In genomic region chr6:157268835-157269234, GRCh38 we compare ENCODE assay signal across 14 cellular contexts. TPM values are rescaled to one million over a fixed set of nuclear protein-coding genes. Genes with fewer than 3 reads are reported as not detected.
DNase-seq lines count a peak whose midpoint lies in the region; ATAC-seq, FAIRE-seq and TF ChIP-seq lines count a peak whose summit lies in the region.
"Had no signal": no experiment of that assay in that cellular context is flagged by ENCODE, and none has a peak within 500 bp of the region (broad histone marks: within the 10 kb centered on the region; RNA-seq: fewer than 3 reads in every experiment).

No MANE protein-coding gene starts in this region.

- no peak for TF ChIP-seq CTCF in liver (IDR thresholded peaks at IDR 0.05; ENCODE audit: low read depth, low read length, missing input control)
- TF ChIP-seq CTCF in prostate gland (IDR thresholded peaks at IDR 0.05): no peak
- no peak for TF ChIP-seq CTCF in vagina (IDR thresholded peaks at IDR 0.05)

- no peak for FAIRE-seq in small intestine (lab: Jason Lieb, UNC)

- 78% methylated on average over 6 of the region's 6 CpGs for WGBS in liver
- WGBS in prostate gland: 62% methylated on average over 6 of the region's 6 CpGs
- WGBS in small intestine, 3 donors: 70 to 81% (median 80%) methylated on average over 6 of the region's 6 CpGs

- peak; percentile 46 for DNase-seq in activated effector memory CD4-positive, alpha-beta T cell treated with anti-CD3 and anti-CD28 coated beads, Interleukin-2, amount 50 U/mL, for 16 hours
- DNase-seq in activated effector memory CD4-positive, alpha-beta T cell treated with Interleukin-2 at 50 U/mL for 16 hours: no peak
- DNase-seq in prostate gland (ENCODE audit: low spot score) (no peak), vagina (ENCODE audit: extremely low spot score in 2 of 2) (no peak), small intestine (no peak), DMS 273 treated with DMSO at 0.1 percent for 48 hours (lab: John Stamatoyannopoulos, UW) (no peak)
- DNase-seq: activated gamma-delta T cell treated with Interleukin-2 at 50 U/mL for 16 hours; NCI-H1436 treated with DMSO at 0.1 percent for 48 hours; NCI-H510A; stimulated activated CD4-positive, alpha-beta T cell treated with anti-CD3 and anti-CD28 coated beads, Interleukin-15, amount 100 ng/mL, for 24 hours had no signal

- no peak for ATAC-seq in HG03045 (IDR thresholded peaks at IDR 0.05; ENCODE audit: unreplicated experiment)

- H3K36me3 ChIP-seq in liver (ENCODE audit: control insufficient read depth in 4 of 4, insufficient read depth in 3 of 4, low read depth in 1 of 4, low read length in 3 of 4) (no peaks in the 10 kb centered on the region), prostate gland (no peaks in the 10 kb centered on the region), vagina (no peaks in the 10 kb centered on the region), small intestine (ENCODE audit: control insufficient read depth in 2 of 2, insufficient read depth in 2 of 2, low read length in 2 of 2) (no peaks in the 10 kb centered on the region)

- H3K4me1 ChIP-seq in liver (ENCODE audit: control insufficient read depth in 4 of 4, insufficient read depth in 4 of 4, low read length in 3 of 4) (peaks cover 0 to 16% (median 0%) of the 10 kb centered on the region in 4 donors), prostate gland (replicated peaks) (peaks cover 10% of the 10 kb centered on the region), vagina (peaks cover 32% of the 10 kb centered on the region), small intestine (ENCODE audit: control insufficient read depth in 2 of 2, insufficient read depth in 1 of 2, low read depth in 1 of 2, low read length in 1 of 2) (no peaks in the 10 kb centered on the region)

- H3K4me3 ChIP-seq in liver (ENCODE audit: low read depth in 1 of 3, low read length in 3 of 3) (no peak overlapping the region), prostate gland (no peak overlapping the region), vagina (no peak overlapping the region), small intestine (ENCODE audit: low read depth in 1 of 2, low read length in 2 of 2) (no peak overlapping the region)

- TF ChIP-seq RAD21 in liver (IDR thresholded peaks at IDR 0.05): no peak

- H3K9me3 ChIP-seq in liver (ENCODE audit: control insufficient read depth in 4 of 4, low read length in 3 of 4) (no peaks in the 10 kb centered on the region), prostate gland (no peaks in the 10 kb centered on the region), vagina (no peaks in the 10 kb centered on the region), small intestine (ENCODE audit: control insufficient read depth, low read depth) (no peaks in the 10 kb centered on the region)

- no peaks in the 10 kb centered on the region for H3K27me3 ChIP-seq in liver (ENCODE audit: control insufficient read depth in 4 of 4, insufficient read depth in 4 of 4, low read length in 3 of 4)
- H3K27me3 ChIP-seq in prostate gland (replicated peaks; ENCODE audit: insufficient read depth): no peaks in the 10 kb centered on the region
- no peaks in the 10 kb centered on the region for H3K27me3 ChIP-seq in vagina
- no peaks in the 10 kb centered on the region for H3K27me3 ChIP-seq in small intestine (ENCODE audit: control insufficient read depth in 2 of 2, insufficient read depth in 2 of 2, low read length in 2 of 2)

- peak overlapping the region; percentile 57 to 60 for H3K27ac ChIP-seq in liver (ENCODE audit: low read depth in 1 of 2, low read length in 2 of 2)
- H3K27ac ChIP-seq in prostate gland: peak overlapping the region; percentile 49 to 50
- H3K27ac ChIP-seq in vagina: peak overlapping the region; percentile 67
- peak overlapping the region in 1 of 2 donors; percentile 47 for H3K27ac ChIP-seq in small intestine (ENCODE audit: low read depth in 1 of 2, low read length in 1 of 2)
- H3K27ac ChIP-seq: 22Rv1, KMS-11 had no signal

- TF ChIP-seq POLR2A in prostate gland (IDR thresholded peaks at IDR 0.05) (no peak), vagina (IDR thresholded peaks at IDR 0.05) (no peak)

- intact Hi-C loops in prostate gland (cut with DNase I): no loop called here
- intact Hi-C loops in vagina (cut with DNase I): no loop called here

- no peak overlapping the region for H3K9ac ChIP-seq in liver (ENCODE audit: low read depth in 1 of 2, low read length in 2 of 2)
- H3K9ac ChIP-seq: KMS-11 had no signal

TF ChIP-seq in liver, 16 proteins besides CTCF, POLR2A, EP300 and RAD21:
- TF ChIP-seq FOXA2 (IDR thresholded peaks at IDR 0.05) (no peak), HNF4A (conservative IDR thresholded peaks at IDR 0.05) (no peak)

RNA-seq across cellular contexts. Expression of gene TMEM242, which starts 54.5 kb away (rescaled TPM):
- 1 to 10 TPM; 6.0 to 6.2 TPM for total RNA-seq in liver
- polyA plus RNA-seq in liver: 10 to 100 TPM in 1 of 2 donors, 1 to 10 TPM in 1; 3.7 to 10.2 TPM
- 1 to 10 TPM; 6.4 to 8.5 TPM for total RNA-seq in prostate gland
- 6.1 TPM for total RNA-seq in vagina
- polyA plus RNA-seq in small intestine: 1 to 10 TPM; 3.8 to 7.5 (median 3.8) TPM
